In the genomic region with DNA sequence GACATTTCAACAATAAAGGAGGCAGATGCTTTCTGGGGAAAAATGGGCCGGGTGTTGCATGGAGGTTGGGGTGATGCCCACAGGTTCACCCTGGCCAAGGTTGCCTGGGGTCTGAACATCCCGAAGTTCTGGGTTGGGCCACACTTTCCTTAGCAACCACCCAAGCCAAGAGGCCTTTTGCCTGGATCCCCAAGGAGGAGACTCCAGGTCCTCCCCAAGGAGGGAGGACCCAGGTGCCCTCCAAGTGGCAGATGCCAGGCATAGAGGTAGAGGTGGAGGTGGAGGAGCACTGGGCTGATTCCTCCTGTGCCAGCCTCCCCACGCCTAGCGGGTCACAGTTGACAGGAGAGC, we compare ENCODE assay signal across 9 cellular contexts. TPM values are rescaled to one million over a fixed set of nuclear protein-coding genes. Genes with fewer than 3 reads are reported as not detected.
A peak's percentile ranks its signal among the peaks of the same experiment; 100 is the strongest.
DNase-seq lines count a peak whose midpoint lies in the region; ATAC-seq, FAIRE-seq and TF ChIP-seq lines count a peak whose summit lies in the region.
"Had no signal": no experiment of that assay in that cellular context is flagged by ENCODE, and none has a peak within 500 bp of the region (broad histone marks: within the 10 kb centered on the region; RNA-seq: fewer than 3 reads in every experiment).

No MANE protein-coding gene starts in this region.

- no peak for TF ChIP-seq POLR2A in K562 (conservative IDR thresholded peaks at IDR 0.05)

- intact Hi-C loops in activated naive CD4-positive, alpha-beta T cell treated with anti-CD3 and anti-CD28 coated beads for 36 hours (cut with micrococcal nuclease) = no loop called here
- intact Hi-C loops in K562 (cut with micrococcal nuclease) = no loop called here
- intact Hi-C loops in lower lobe of right lung (cut with DNase I) = no loop called here

- H3K79me2 ChIP-seq in K562 (ENCODE audit: control insufficient read depth, insufficient read depth, low read length) = peaks cover 56% of the 10 kb centered on the region

- peaks cover 2% of the 10 kb centered on the region for H3K9me1 ChIP-seq in K562 (ENCODE audit: control insufficient read depth, insufficient read depth, low read length)

- H3K4me1 ChIP-seq in K562 (replicated peaks in 1 of 2; ENCODE audit: control insufficient read depth in 2 of 2, insufficient read depth in 2 of 2, low read length in 2 of 2) (peaks cover 51 to 63% of the 10 kb centered on the region in 2 experiments), lower lobe of right lung (peaks cover 59% of the 10 kb centered on the region)

- WGBS in K562 (ENCODE audit: insufficient coverage, low coverage, missing lambda C conversion rate) = 66% methylated on average over 4 of the region's 4 CpGs

- TF ChIP-seq CTCF in K562 (IDR thresholded peaks at IDR 0.05 in 2 of 3, conservative IDR thresholded peaks at IDR 0.05 in 1 of 3; ENCODE audit: insufficient read depth in 2 of 3, low read depth in 1 of 3, low read length in 3 of 3) = no peak
- no peak for TF ChIP-seq CTCF in lower lobe of right lung (IDR thresholded peaks at IDR 0.05)
- TF ChIP-seq CTCF in type B pancreatic cell (conservative IDR thresholded peaks at IDR 0.05) = no peak

- no peak for FAIRE-seq in K562 (lab: Jason Lieb, UNC)

- CTCF ChIA-PET in activated naive CD4-positive, alpha-beta T cell treated with anti-CD3 and anti-CD28 coated beads for 36 hours (lab: Charles Lee) = no interaction called here
- CTCF ChIA-PET in K562 (lab: Yijun Ruan, JAX; ENCODE audit: low intra/inter-chr PET ratio) = no interaction called here

- no peaks in the 10 kb centered on the region for H3K9me3 ChIP-seq in K562 (replicated peaks; ENCODE audit: control insufficient read depth, insufficient read depth, low read depth, low read length)
- no peaks in the 10 kb centered on the region for H3K9me3 ChIP-seq in lower lobe of right lung

- peak overlapping the region; percentile 100 for H3K4me2 ChIP-seq in K562 (ENCODE audit: insufficient read depth, low read length)

- no peak for TF ChIP-seq RAD21 in K562 (CRISPR knock-in tag; conservative IDR thresholded peaks at IDR 0.05 in 1 of 2, IDR thresholded peaks at IDR 0.05 in 1 of 2)

- in situ Hi-C loops in K562 (cut with MboI) = no loop called here

- POLR2A ChIA-PET in K562 (lab: Yijun Ruan, JAX) = interaction anchor here (0.9 to 2.2 kb wide), 2 partner anchors 11 to 33 kb away, joined by 3 to 13 read pairs; a partner anchor contains a TSS

- no peak for ATAC-seq in K562
- no peak for ATAC-seq in lower lobe of right lung
- no peak for ATAC-seq in GM18873 (IDR thresholded peaks at IDR 0.05; ENCODE audit: low FRiP score, unreplicated experiment)

- no peak for TF ChIP-seq EP300 in K562 (IDR thresholded peaks at IDR 0.05; ENCODE audit: low read length)

- H3K4me1 Mint-ChIP-seq in activated naive CD4-positive, alpha-beta T cell treated with anti-CD3 and anti-CD28 coated beads for 36 hours (ENCODE audit: low read depth) = peaks cover 31% of the 10 kb centered on the region
- H3K4me1 Mint-ChIP-seq in type B pancreatic cell (ENCODE audit: unreplicated experiment) = peaks cover 30% of the 10 kb centered on the region

- H3K36me3 ChIP-seq in K562 (ENCODE audit: control insufficient read depth, insufficient read depth, low read length) (peaks cover 3% of the 10 kb centered on the region; the same call in 1 of the 3 replicates), lower lobe of right lung (no peaks in the 10 kb centered on the region)

- no TSS peak for BruUV-seq in K562 (replicated peaks; lab: Mats Ljungman, UMichigan)

- H3K4me3 ChIP-seq in K562 = peak overlapping the region; percentile 93
- H3K4me3 ChIP-seq in lower lobe of right lung = peak overlapping the region; percentile 86

- peak overlapping the region; percentile 84 to 96; a peak in 3 of 4 replicates for H3K9ac ChIP-seq in K562 (ENCODE audit: insufficient read depth in 1 of 2, low read depth in 2 of 2, low read length in 2 of 2)

- peak overlapping the region; percentile 93 for H3K4me3 Mint-ChIP-seq in activated naive CD4-positive, alpha-beta T cell treated with anti-CD3 and anti-CD28 coated beads for 36 hours
- H3K4me3 Mint-ChIP-seq in type B pancreatic cell = peak overlapping the region; percentile 99

- no peaks in the 10 kb centered on the region for H3K36me3 Mint-ChIP-seq in activated naive CD4-positive, alpha-beta T cell treated with anti-CD3 and anti-CD28 coated beads for 36 hours (ENCODE audit: low read depth)
- peaks cover 4% of the 10 kb centered on the region for H3K36me3 Mint-ChIP-seq in type B pancreatic cell

- no peaks in the 10 kb centered on the region for H3K9me3 Mint-ChIP-seq in activated naive CD4-positive, alpha-beta T cell treated with anti-CD3 and anti-CD28 coated beads for 36 hours
- H3K9me3 Mint-ChIP-seq in type B pancreatic cell = no peaks in the 10 kb centered on the region

- no peak for DNase-seq in activated naive CD4-positive, alpha-beta T cell treated with anti-CD3 and anti-CD28 coated beads for 36 hours
- DNase-seq in activated naive CD4-positive, alpha-beta T cell treated with anti-CD3 and anti-CD28 coated beads, Interleukin-2, amount 50 U/mL, for 16 hours = no peak
- DNase-seq in K562 (ENCODE audit: extremely low read depth in 1 of 4, low spot score in 3 of 4) = no peak
- no peak for DNase-seq in lower lobe of right lung
- DNase-seq in type B pancreatic cell (ENCODE audit: extremely low spot score, unreplicated experiment) = no peak
- DNase-seq in NCI-H2227 treated with DMSO at 0.1 percent for 48 hours (lab: John Stamatoyannopoulos, UW) = no peak
- DNase-seq in stimulated activated CD4-positive, alpha-beta T cell treated with anti-CD3 and anti-CD28 coated beads, Interleukin-2, amount 100 ng/mL, for 24 hours = no peak

- peaks cover 16% of the 10 kb centered on the region for H4K20me1 ChIP-seq in K562 (replicated peaks; ENCODE audit: control insufficient read depth, insufficient read depth, low read length)

- H3K27me3 ChIP-seq in K562 (ENCODE audit: control insufficient read depth in 2 of 2, insufficient read depth in 2 of 2, low read length in 2 of 2) (no peaks in the 10 kb centered on the region; a peak in 1 of 5 replicates), lower lobe of right lung (ENCODE audit: low read depth) (no peaks in the 10 kb centered on the region)

- peak overlapping the region; percentile 83; the same call in 1 of the 3 replicates for H3K27ac ChIP-seq in K562 (ENCODE audit: extremely low read depth, low read depth, low read length)
- H3K27ac ChIP-seq in lower lobe of right lung = peak overlapping the region; percentile 95

- no peak overlapping the region for H3K27ac Mint-ChIP-seq in activated naive CD4-positive, alpha-beta T cell treated with anti-CD3 and anti-CD28 coated beads for 36 hours
- H3K27ac Mint-ChIP-seq in type B pancreatic cell = peak overlapping the region; percentile 98

- H2AFZ ChIP-seq in K562 (ENCODE audit: low read depth, low read length) = no peak overlapping the region

- no peaks in the 10 kb centered on the region for H3K27me3 Mint-ChIP-seq in activated naive CD4-positive, alpha-beta T cell treated with anti-CD3 and anti-CD28 coated beads for 36 hours (ENCODE audit: low read depth)
- H3K27me3 Mint-ChIP-seq in type B pancreatic cell = no peaks in the 10 kb centered on the region

RNA-seq across cellular contexts. Expression of a gene that starts 1.2 kb away (rescaled TPM):
- 10 to 100 TPM; 61.2 to 63.9 TPM for total RNA-seq in activated naive CD4-positive, alpha-beta T cell treated with anti-CD3 and anti-CD28 coated beads for 36 hours
- total RNA-seq in K562 (2011; cell fraction: chromatin; rRNA removed; ENCODE audit: low replicate concordance) = 13.9 and 37.9 TPM in 2 replicates
- 38.5 and 38.7 TPM in 2 replicates for total RNA-seq in K562 (2011; cell fraction: nucleolus; rRNA removed)
- total RNA-seq in K562 (2011; cell fraction: nucleoplasm; rRNA removed) = 25.3 and 37.0 TPM in 2 replicates
- total RNA-seq in K562 (2014; rRNA removed) = 28.7 and 43.2 TPM in 2 replicates
- total RNA-seq in K562 (2014; rRNA removed; fragmentation: Illumina TruSeq; extraction: Trizol) = 10.9 and 13.5 TPM in 2 replicates
- 20.0 and 21.0 TPM in 2 replicates for total RNA-seq in K562 (2015; rRNA removed; fragmentation: Illumina TruSeq; extraction: Trizol)
- total RNA-seq in K562 (2021) = 66.7 and 66.8 TPM in 2 replicates
- 23.4 and 60.3 TPM in 2 replicates for polyA plus RNA-seq in K562 (2011; rRNA removed)
- 41.8 and 76.5 TPM in 2 replicates for polyA plus RNA-seq in K562 (2011; cell fraction: cytosol; rRNA removed)
- 21.3 and 28.1 TPM in 2 replicates for polyA plus RNA-seq in K562 (2011; cell fraction: nucleus; rRNA removed)
- polyA plus RNA-seq in K562 (2012) = 46.5 and 68.5 TPM in 2 replicates
- 59.2 and 83.9 TPM in 2 replicates for polyA plus RNA-seq in K562 (2014; fragmentation: Illumina TruSeq; extraction: Trizol)
- polyA plus RNA-seq in K562 (2014; fragmentation: Nextera tagmentation; extraction: Ambion mirVana) = 1 to 10 TPM; 1.4 to 3.9 TPM
- 37.6 and 45.0 TPM in 2 replicates for polyA plus RNA-seq in K562 (2014; rRNA removed)
- polyA minus RNA-seq in K562 (2011; rRNA and poly(A)+ RNA removed) = 21.7 and 21.8 TPM in 2 replicates
- polyA minus RNA-seq in K562 (2011; cell fraction: cytosol; rRNA and poly(A)+ RNA removed) = 30.6 and 64.6 TPM in 2 replicates
- 7.7 and 11.7 TPM in 2 replicates for polyA minus RNA-seq in K562 (2011; cell fraction: nucleus; rRNA and poly(A)+ RNA removed)
- total RNA-seq in lower lobe of right lung = 219 TPM
- 89.3 and 102 TPM in 2 replicates for total RNA-seq in type B pancreatic cell (ENCODE audit: low replicate concordance)

RNA-seq across cellular contexts. Expression of a gene that starts 7.6 kb away (rescaled TPM):
- total RNA-seq in activated naive CD4-positive, alpha-beta T cell treated with anti-CD3 and anti-CD28 coated beads for 36 hours = under 1 TPM in 1 of 2 experiments, not detected in 1; 0.40 TPM
- total RNA-seq in K562 (2011; cell fraction: chromatin; rRNA removed; ENCODE audit: low replicate concordance) = 8.4 and 14.5 TPM in 2 replicates
- 6.3 and 6.8 TPM in 2 replicates for total RNA-seq in K562 (2011; cell fraction: nucleolus; rRNA removed)
- 8.3 and 17.9 TPM in 2 replicates for total RNA-seq in K562 (2011; cell fraction: nucleoplasm; rRNA removed)
- total RNA-seq in K562 (2014; rRNA removed) (not detected in 2 replicates), K562 (2014; rRNA removed; fragmentation: Illumina TruSeq; extraction: Trizol) (0.25 and 0.41 TPM in 2 replicates), K562 (2015; rRNA removed; fragmentation: Illumina TruSeq; extraction: Trizol) (0.25 and 0.38 TPM in 2 replicates), K562 (2021) (0.31 and 0.35 TPM in 2 replicates), lower lobe of right lung (1.0 TPM), type B pancreatic cell (ENCODE audit: low replicate concordance) (0.86 and 1.1 TPM in 2 replicates)
- polyA plus RNA-seq in K562 (2011; rRNA removed) (0.17 TPM in 1 of 2 replicates, not detected in the other), K562 (2014; fragmentation: Illumina TruSeq; extraction: Trizol) (not detected in 2 replicates), K562 (2014; fragmentation: Nextera tagmentation; extraction: Ambion mirVana) (under 1 TPM; 0.13 to 0.34 TPM), K562 (2014; rRNA removed) (0.09 TPM in 1 of 2 replicates, not detected in the other)
- 0.12 TPM in 1 of 2 replicates, not detected in the other for polyA plus RNA-seq in K562 (2011; cell fraction: cytosol; rRNA removed)
- 0.36 and 0.37 TPM in 2 replicates for polyA plus RNA-seq in K562 (2011; cell fraction: nucleus; rRNA removed)
- not detected in 2 replicates for polyA plus RNA-seq in K562 (2012)
- 0.74 and 1.0 TPM in 2 replicates for polyA minus RNA-seq in K562 (2011; rRNA and poly(A)+ RNA removed)
- polyA minus RNA-seq in K562 (2011; cell fraction: cytosol; rRNA and poly(A)+ RNA removed) = not detected in 2 replicates
- polyA minus RNA-seq in K562 (2011; cell fraction: nucleus; rRNA and poly(A)+ RNA removed) = 0.44 and 0.67 TPM in 2 replicates
- total RNA-seq: Daoy had no signal

RNA-seq across cellular contexts. Expression of a gene that starts 33.3 kb away (rescaled TPM):
- total RNA-seq in activated naive CD4-positive, alpha-beta T cell treated with anti-CD3 and anti-CD28 coated beads for 36 hours = 10 to 100 TPM; 83.7 to 93.8 TPM
- 48.1 and 83.3 TPM in 2 replicates for total RNA-seq in K562 (2011; cell fraction: chromatin; rRNA removed; ENCODE audit: low replicate concordance)
- total RNA-seq in K562 (2011; cell fraction: nucleolus; rRNA removed) = 38.3 and 41.5 TPM in 2 replicates
- 41.4 and 45.6 TPM in 2 replicates for total RNA-seq in K562 (2011; cell fraction: nucleoplasm; rRNA removed)
- total RNA-seq in K562 (2014; rRNA removed) (24.9 and 39.1 TPM in 2 replicates), K562 (2014; rRNA removed; fragmentation: Illumina TruSeq; extraction: Trizol) (23.5 and 24.1 TPM in 2 replicates), K562 (2015; rRNA removed; fragmentation: Illumina TruSeq; extraction: Trizol) (25.5 and 26.3 TPM in 2 replicates), K562 (2021) (47.3 and 53.6 TPM in 2 replicates), lower lobe of right lung (75.0 TPM), type B pancreatic cell (ENCODE audit: low replicate concordance) (75.6 and 86.9 TPM in 2 replicates)
- polyA plus RNA-seq in K562 (2011; rRNA removed) (44.4 and 53.8 TPM in 2 replicates), K562 (2014; fragmentation: Illumina TruSeq; extraction: Trizol) (47.7 and 53.0 TPM in 2 replicates), K562 (2014; fragmentation: Nextera tagmentation; extraction: Ambion mirVana) (10 to 100 TPM; 14.3 to 22.3 TPM), K562 (2014; rRNA removed) (39.8 and 45.4 TPM in 2 replicates)
- 32.6 and 35.2 TPM in 2 replicates for polyA plus RNA-seq in K562 (2011; cell fraction: cytosol; rRNA removed)
- polyA plus RNA-seq in K562 (2011; cell fraction: nucleus; rRNA removed) = 57.4 and 60.2 TPM in 2 replicates
- polyA plus RNA-seq in K562 (2012) = 44.3 and 46.7 TPM in 2 replicates
- 28.0 and 31.6 TPM in 2 replicates for polyA minus RNA-seq in K562 (2011; rRNA and poly(A)+ RNA removed)
- polyA minus RNA-seq in K562 (2011; cell fraction: cytosol; rRNA and poly(A)+ RNA removed) = 18.9 and 27.0 TPM in 2 replicates
- polyA minus RNA-seq in K562 (2011; cell fraction: nucleus; rRNA and poly(A)+ RNA removed) = 13.5 and 18.8 TPM in 2 replicates
